Comparison of ENCODE assay signal across 27 cellular contexts in genomic region chr3:160040181-160040580, GRCh38. TPM values are rescaled to one million over a fixed set of nuclear protein-coding genes. Genes with fewer than 3 reads are reported as not detected.
"Had no signal": no experiment of that assay in that cellular context is flagged by ENCODE, and none has a peak within 500 bp of the region (broad histone marks: within the 10 kb centered on the region; RNA-seq: fewer than 3 reads in every experiment).

No MANE protein-coding gene starts in this region.

- H3K4me1 Mint-ChIP-seq: central memory CD8-positive, alpha-beta T cell had no signal

- H3K27me3 ChIP-seq: adrenal gland, vagina had no signal

- H3K9me3 Mint-ChIP-seq: type B pancreatic cell had no signal

- H3K36me3 ChIP-seq: adrenal gland, ascending aorta, breast epithelium, gastroesophageal sphincter, neural progenitor cell, spleen, thoracic aorta, vagina had no signal

- H3K4me3 ChIP-seq: adrenal gland, ascending aorta, breast epithelium, coronary artery, gastroesophageal sphincter, mucosa of descending colon, neural progenitor cell, spleen, thoracic aorta, vagina had no signal

- H3K4me3 Mint-ChIP-seq: activated naive CD8-positive, alpha-beta T cell; central memory CD8-positive, alpha-beta T cell; endodermal cell; naive B cell; neural progenitor cell; type B pancreatic cell had no signal

- H2AFZ ChIP-seq: neural progenitor cell had no signal

- H3K27ac Mint-ChIP-seq: activated naive CD8-positive, alpha-beta T cell; activated T-helper 2 cell treated with anti-CD3 and anti-CD28 coated beads, Interferon-gamma antibody, Interleukin-2, Interleukin-4, amounts not matched to agents 10 μg/mL and 5 μg/mL and 100 μg/mL, durations not matched to agents 14 hours and 24 hours and 36 hours; endodermal cell; naive B cell; neural progenitor cell; progenitor cell of endocrine pancreas; type B pancreatic cell had no signal

- H3K9ac ChIP-seq: neural progenitor cell had no signal

- H3K27ac ChIP-seq: adrenal gland, ascending aorta, breast epithelium, coronary artery, epithelial cell of prostate, gastroesophageal sphincter, neural progenitor cell, spleen, thoracic aorta, vagina had no signal

- H3K9me3 ChIP-seq: adrenal gland, ascending aorta, gastroesophageal sphincter, thoracic aorta, vagina had no signal

- DNase-seq: activated naive CD4-positive, alpha-beta T cell; activated T-cell treated with anti-CD3 and anti-CD28 coated beads, Interleukin-2, amount 50 U/mL, for 1 hour; adrenal gland; endodermal cell; head of caudate nucleus; hypothalamus; left cardiac atrium; mesendoderm; mucosa of descending colon; naive B cell; spleen; stimulated activated CD4-positive, alpha-beta T cell treated with anti-CD3 and anti-CD28 coated beads, Interleukin-4, amount 100 ng/mL, for 24 hours; stimulated activated naive CD4-positive, alpha-beta T cell treated with Interleukin-2 at 50 U/mL for 16 hours; T-helper 9 cell had no signal

- H3K4me1 ChIP-seq: adrenal gland had no signal

- ATAC-seq: gastroesophageal sphincter, left cardiac atrium, mucosa of descending colon had no signal

- H3K36me3 Mint-ChIP-seq: neural progenitor cell, type B pancreatic cell had no signal

RNA-seq across cellular contexts. Expression of gene IL12A, which starts 51.5 kb away (rescaled TPM):
- total RNA-seq: ascending aorta, endodermal cell, progenitor cell of endocrine pancreas, thoracic aorta had no signal
